29 cellular contexts compared by ENCODE assay signal in genomic region chr1:9105336-9105867, GRCh38. TPM values are rescaled to one million over a fixed set of nuclear protein-coding genes. Genes with fewer than 3 reads are reported as not detected.
"Had no signal": no experiment of that assay in that cellular context is flagged by ENCODE, and none has a peak within 500 bp of the region (broad histone marks: within the 10 kb centered on the region; RNA-seq: fewer than 3 reads in every experiment).

No MANE protein-coding gene starts in this region.

- H3K9me3 ChIP-seq: adrenal gland, body of pancreas, SJSA1, SK-N-SH had no signal

- H3K36me3 Mint-ChIP-seq: activated naive CD4-positive, alpha-beta T cell treated with anti-CD3 and anti-CD28 coated beads, Interleukin-2, amount 50 U/mL, for 72 hours had no signal

- H3K9ac ChIP-seq: SK-N-SH had no signal

- H3K4me3 ChIP-seq: adrenal gland, body of pancreas, SJSA1 had no signal

- DNase-seq: activated CD4-positive, alpha-beta T cell treated with anti-CD3 and anti-CD28 coated beads, Interleukin-2, amount 10 ng/mL, durations not matched to agents 24 days and 14 days; activated CD4-positive, alpha-beta T cell treated with anti-CD3 and anti-CD28 coated beads, Interleukin-2, amount 50 U/mL, for 48 hours; activated CD8-positive, alpha-beta memory T cell treated with anti-CD3 and anti-CD28 coated beads, Interleukin-2, amount 50 U/mL, for 4 hours; activated gamma-delta T cell treated with Interleukin-2 at 50 U/mL for 16 hours; activated naive CD4-positive, alpha-beta T cell treated with anti-CD3 and anti-CD28 coated beads for 36 hours; activated T-cell treated with anti-CD3 and anti-CD28 coated beads for 4 hours; activated T-cell treated with anti-CD3 and anti-CD28 coated beads, Interleukin-2, amount 50 U/mL, for 4 hours; adrenal gland; body of pancreas; Karpas-422; KBM-7; NCI-H1105; NCI-H1417 treated with DMSO at 0.1 percent for 48 hours; NCI-H187 treated with DMSO at 0.1 percent for 48 hours; NCI-H2081; NCI-H2171 treated with DMSO at 0.1 percent for 48 hours; NCI-H2227 treated with DMSO at 0.1 percent for 48 hours; NCI-H446; NCI-H524; NCI-H69; SHP77 treated with DMSO at 0.1 percent for 48 hours; SK-N-SH had no signal

- ATAC-seq: activated naive CD4-positive, alpha-beta T cell treated with anti-CD3 and anti-CD28 coated beads, Interleukin-2, amount 50 U/mL, for 72 hours; activated T-cell treated with anti-CD3 and anti-CD28 coated beads, Interleukin-2, amount 50 U/mL, for 4 hours; body of pancreas; Panc1 had no signal

- H3K27me3 ChIP-seq: adrenal gland, body of pancreas, SJSA1 had no signal

- H3K27ac Mint-ChIP-seq: activated CD4-positive, alpha-beta T cell treated with anti-CD3 and anti-CD28 coated beads, Interleukin-2, amount 10 ng/mL, durations not matched to agents 24 days and 14 days; activated naive CD4-positive, alpha-beta T cell treated with anti-CD3 and anti-CD28 coated beads for 36 hours; activated naive CD4-positive, alpha-beta T cell treated with anti-CD3 and anti-CD28 coated beads, Interleukin-2, amount 50 U/mL, for 72 hours; activated T-helper 1 cell treated with anti-CD3 and anti-CD28 coated beads, Interleukin-12 subunit alpha, Interleukin-12 subunit beta, Interleukin-2, Interleukin-4 antibody, amounts not matched to agents 30 ng/mL and 10 ng/mL and 1 ng/mL, durations not matched to agents 14 hours and 24 hours and 36 hours; T-helper 1 cell treated with Interleukin-12 subunit alpha and Interleukin-12 subunit beta and Interleukin-4 antibody, amounts not matched to agents 30 μg/mL and 1 μg/mL, for 36 hours; T-helper 2 cell treated with Interferon-gamma antibody and Interleukin-4, amounts not matched to agents 5 μg/mL and 100 μg/mL, for 36 hours had no signal

- H3K36me3 ChIP-seq: SJSA1 had no signal

- H3K4me1 Mint-ChIP-seq: activated CD4-positive, alpha-beta T cell treated with anti-CD3 and anti-CD28 coated beads, Interleukin-2, amount 10 ng/mL, durations not matched to agents 24 days and 14 days; IgD-negative memory B cell had no signal

- H3K9me3 Mint-ChIP-seq: activated CD4-positive, alpha-beta T cell treated with anti-CD3 and anti-CD28 coated beads, Interleukin-2, amount 10 ng/mL, durations not matched to agents 24 days and 14 days; activated naive CD4-positive, alpha-beta T cell treated with anti-CD3 and anti-CD28 coated beads for 36 hours; activated naive CD4-positive, alpha-beta T cell treated with anti-CD3 and anti-CD28 coated beads, Interleukin-2, amount 50 U/mL, for 72 hours; activated T-cell treated with anti-CD3 and anti-CD28 coated beads, Interleukin-2, amount 50 U/mL, for 4 hours; activated T-helper 1 cell treated with anti-CD3 and anti-CD28 coated beads, Interleukin-12 subunit alpha, Interleukin-12 subunit beta, Interleukin-2, Interleukin-4 antibody, amounts not matched to agents 30 ng/mL and 10 ng/mL and 1 ng/mL, durations not matched to agents 14 hours and 24 hours and 36 hours; IgD-negative memory B cell; T-helper 1 cell treated with Interleukin-12 subunit alpha and Interleukin-12 subunit beta and Interleukin-4 antibody, amounts not matched to agents 30 μg/mL and 1 μg/mL, for 36 hours; T-helper 2 cell treated with Interferon-gamma antibody and Interleukin-4, amounts not matched to agents 5 μg/mL and 100 μg/mL, for 36 hours had no signal

- H3K27ac ChIP-seq: adrenal gland, body of pancreas, SJSA1 had no signal

- H3K4me3 Mint-ChIP-seq: activated CD4-positive, alpha-beta T cell treated with anti-CD3 and anti-CD28 coated beads, Interleukin-2, amount 10 ng/mL, durations not matched to agents 24 days and 14 days; activated naive CD4-positive, alpha-beta T cell treated with anti-CD3 and anti-CD28 coated beads for 36 hours; activated T-cell treated with anti-CD3 and anti-CD28 coated beads, Interleukin-2, amount 50 U/mL, for 4 hours; activated T-helper 1 cell treated with anti-CD3 and anti-CD28 coated beads, Interleukin-12 subunit alpha, Interleukin-12 subunit beta, Interleukin-2, Interleukin-4 antibody, amounts not matched to agents 30 ng/mL and 10 ng/mL and 1 ng/mL, durations not matched to agents 14 hours and 24 hours and 36 hours; IgD-negative memory B cell; T-helper 1 cell treated with Interleukin-12 subunit alpha and Interleukin-12 subunit beta and Interleukin-4 antibody, amounts not matched to agents 30 μg/mL and 1 μg/mL, for 36 hours; T-helper 2 cell treated with Interferon-gamma antibody and Interleukin-4, amounts not matched to agents 5 μg/mL and 100 μg/mL, for 36 hours had no signal

- H3K27me3 Mint-ChIP-seq: activated CD4-positive, alpha-beta T cell treated with anti-CD3 and anti-CD28 coated beads, Interleukin-2, amount 10 ng/mL, durations not matched to agents 24 days and 14 days; IgD-negative memory B cell had no signal

- H3K4me2 ChIP-seq: SK-N-SH had no signal

RNA-seq across cellular contexts. Expression of gene SLC2A5, which starts 36.0 kb away (rescaled TPM):
- total RNA-seq: activated CD4-positive, alpha-beta T cell treated with anti-CD3 and anti-CD28 coated beads, Interleukin-2, amount 10 ng/mL, durations not matched to agents 24 days and 14 days; activated naive CD4-positive, alpha-beta T cell treated with anti-CD3 and anti-CD28 coated beads for 36 hours; activated naive CD4-positive, alpha-beta T cell treated with anti-CD3 and anti-CD28 coated beads, Interleukin-2, amount 50 U/mL, for 72 hours; activated T-cell treated with anti-CD3 and anti-CD28 coated beads, Interleukin-2, amount 50 U/mL, for 4 hours; SJSA1 had no signal
